In genomic region chr5:133739381-133739780, GRCh38 we compare ENCODE assay signal across 3 cellular contexts.
"Had no signal": no experiment of that assay in that cellular context is flagged by ENCODE, and none has a peak within 500 bp of the region (broad histone marks: within the 10 kb centered on the region; RNA-seq: fewer than 3 reads in every experiment).

No MANE protein-coding gene starts in this region.

- ATAC-seq: GM12878 had no signal

- DNase-seq: GDM1, GF-D8 had no signal

- H3K4me3 ChIP-seq: GM12878 had no signal
